Comparison of ENCODE assay signal across 1 cellular context in genomic region chr18:29191263-29191662, GRCh38.
TF ChIP-seq lines count a peak whose summit lies in the region.

No MANE protein-coding gene starts in this region.

TF ChIP-seq in GM23338, 12 proteins besides CTCF, POLR2A, EP300 and RAD21 (continued from another document):
- TF ChIP-seq ZNF462 (CRISPR knock-in tag; IDR thresholded peaks at IDR 0.05) (no peak), EZH2phosphoT487 (IDR thresholded peaks at IDR 0.05; ENCODE audit: unreplicated experiment) (no peak), CREB1 (CRISPR knock-in tag; IDR thresholded peaks at IDR 0.05; ENCODE audit: low read depth) (no peak), EZH2 (IDR thresholded peaks at IDR 0.05; ENCODE audit: low read depth, unreplicated experiment) (no peak), ZNF114 (CRISPR knock-in tag; IDR thresholded peaks at IDR 0.05) (no peak), NANOG (IDR thresholded peaks at IDR 0.05; ENCODE audit: borderline replicate concordance) (no peak)
TF ChIP-seq in GM23338: peak in this region for 0.
